8 cellular contexts compared by ENCODE assay signal in the genomic region with DNA sequence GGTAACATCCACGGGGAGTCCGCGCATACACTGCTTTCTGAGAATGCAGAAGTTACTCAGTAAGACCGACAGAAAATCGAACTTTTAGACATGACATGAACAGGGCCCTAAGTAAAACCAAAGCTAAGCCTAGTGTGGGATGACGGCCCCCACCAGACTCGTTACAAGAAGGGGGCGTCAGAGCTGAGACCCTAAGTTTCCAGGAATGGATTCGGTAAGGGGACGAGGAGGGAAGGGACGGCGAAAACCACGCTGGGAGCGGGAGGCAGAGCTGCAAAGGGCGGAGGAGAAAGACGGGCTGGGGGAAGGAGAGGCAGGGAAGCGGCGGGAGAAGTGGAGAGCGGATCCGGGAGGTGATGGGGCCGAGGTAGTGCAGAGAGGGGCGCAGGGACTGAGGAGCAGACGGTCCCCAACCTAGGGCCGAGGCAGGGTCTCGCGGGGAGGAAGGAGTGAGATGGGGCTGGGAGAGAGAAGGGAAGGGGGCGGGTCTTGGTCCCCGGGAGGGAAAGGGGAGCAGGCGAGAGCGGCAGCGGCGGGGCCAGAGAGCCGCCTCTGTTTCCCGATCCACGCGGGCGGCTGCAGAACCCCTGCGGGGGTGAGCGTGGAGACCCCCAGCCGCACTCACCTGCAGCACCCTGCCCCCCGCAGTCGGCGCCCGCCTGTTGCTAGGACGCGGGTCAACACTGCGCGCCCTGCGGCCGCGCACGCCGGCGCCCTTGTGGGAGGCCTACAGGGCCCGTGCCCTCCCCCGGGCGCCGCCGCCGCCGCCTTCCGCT. TPM values are rescaled to one million over a fixed set of nuclear protein-coding genes. Genes with fewer than 3 reads are reported as not detected.
DNase-seq lines count a peak whose midpoint lies in the region; ATAC-seq and TF ChIP-seq lines count a peak whose summit lies in the region.

No MANE protein-coding gene starts in this region.

- no peak overlapping the region for H3K27ac Mint-ChIP-seq in activated CD8-positive, alpha-beta T cell treated with anti-CD3 and anti-CD28 coated beads, Interleukin-2, amount 10 ng/mL, durations not matched to agents 7 days and 5 days
- no peak overlapping the region for H3K27ac Mint-ChIP-seq in natural killer cell

- no peaks in the 10 kb centered on the region for H3K4me1 ChIP-seq in aorta (ENCODE audit: control insufficient read depth in 1 of 2, insufficient read depth in 2 of 2, low read length in 2 of 2)

- CTCF ChIA-PET in activated CD8-positive, alpha-beta T cell treated with anti-CD3 and anti-CD28 coated beads, Interleukin-2, amount 10 ng/mL, durations not matched to agents 7 days and 5 days (lab: Charles Lee), result interaction anchor here (0.9 kb wide), 1 partner anchor 244 kb away, joined by 3 read pairs; no protein-coding TSS in a partner anchor

- intact Hi-C loops in natural killer cell (cut with micrococcal nuclease), result no loop called here
- intact Hi-C loops in aorta (cut with DNase I), result no loop called here

- H3K9me3 ChIP-seq in aorta (ENCODE audit: control insufficient read depth, low read length), result no peaks in the 10 kb centered on the region

- H3K4me1 Mint-ChIP-seq in activated CD8-positive, alpha-beta T cell treated with anti-CD3 and anti-CD28 coated beads, Interleukin-2, amount 10 ng/mL, durations not matched to agents 7 days and 5 days (ENCODE audit: low read depth), result peaks cover 15% of the 10 kb centered on the region
- H3K4me1 Mint-ChIP-seq in natural killer cell, result peaks cover 12 to 17% of the 10 kb centered on the region in 2 donors

- no peak overlapping the region for H3K27ac ChIP-seq in aorta (ENCODE audit: low read depth in 1 of 2, low read length in 2 of 2)

- peaks cover 41% of the 10 kb centered on the region for H3K27me3 Mint-ChIP-seq in activated CD8-positive, alpha-beta T cell treated with anti-CD3 and anti-CD28 coated beads, Interleukin-2, amount 10 ng/mL, durations not matched to agents 7 days and 5 days (ENCODE audit: low read depth)
- H3K27me3 Mint-ChIP-seq in natural killer cell (ENCODE audit: low read depth in 2 of 2), result peaks cover 39 to 59% of the 10 kb centered on the region in 2 donors

- TF ChIP-seq CTCF in fibroblast of pulmonary artery (IDR thresholded peaks at IDR 0.05; ENCODE audit: low read length, missing control alignments), result no peak
- no peak for TF ChIP-seq CTCF in natural killer cell (IDR thresholded peaks at IDR 0.05)

- POLR2A ChIA-PET in activated CD8-positive, alpha-beta T cell treated with anti-CD3 and anti-CD28 coated beads, Interleukin-2, amount 10 ng/mL, durations not matched to agents 7 days and 5 days (lab: Charles Lee), result no interaction called here

- H3K36me3 Mint-ChIP-seq in activated CD8-positive, alpha-beta T cell treated with anti-CD3 and anti-CD28 coated beads, Interleukin-2, amount 10 ng/mL, durations not matched to agents 7 days and 5 days (ENCODE audit: low read depth), result no peaks in the 10 kb centered on the region
- H3K36me3 Mint-ChIP-seq in natural killer cell, result no peaks in the 10 kb centered on the region

- 1% methylated on average over 58 to 62 of the region's 62 CpGs for WGBS in aorta, 2 donors

- peak overlapping the region; percentile 74 for H3K4me3 Mint-ChIP-seq in activated CD8-positive, alpha-beta T cell treated with anti-CD3 and anti-CD28 coated beads, Interleukin-2, amount 10 ng/mL, durations not matched to agents 7 days and 5 days
- H3K4me3 Mint-ChIP-seq in natural killer cell, result peak overlapping the region; percentile 79

- ATAC-seq in HG03159 (IDR thresholded peaks at IDR 0.05; ENCODE audit: unreplicated experiment), result peak; percentile 56
- ATAC-seq in activated CD8-positive, alpha-beta T cell treated with anti-CD3 and anti-CD28 coated beads, Interleukin-2, amount 10 ng/mL, durations not matched to agents 7 days and 5 days, result peak; percentile 91
- peak in 2 of 3 donors; percentile 46 to 78 for ATAC-seq in natural killer cell
- ATAC-seq in aorta (ENCODE audit: low FRiP score), result peak; percentile 78
- ATAC-seq in GM18498 (IDR thresholded peaks at IDR 0.05; ENCODE audit: unreplicated experiment), result no peak

- DNase-seq in Ammon's horn (ENCODE audit: low spot score) (peak; percentile 24), fibroblast of pulmonary artery (ENCODE audit: low read depth) (no peak), natural killer cell (no peak), aorta (peak; percentile 51 to 83), HUDEP-2 (lab: John Stamatoyannopoulos, UW; ENCODE audit: unreplicated experiment in 76 of 76) (no peak)
- DNase-seq in activated CD8-positive, alpha-beta T cell treated with anti-CD3 and anti-CD28 coated beads, Interleukin-2, amount 10 ng/mL, durations not matched to agents 7 days and 5 days, result peak; percentile 42

- H3K4me3 ChIP-seq in fibroblast of pulmonary artery (replicated peaks; ENCODE audit: low read depth, low read length) (peak overlapping the region; percentile 37), aorta (ENCODE audit: low read length in 2 of 2) (peak overlapping the region; percentile 55 to 76)

- H3K27me3 ChIP-seq in aorta (ENCODE audit: control insufficient read depth in 1 of 2, insufficient read depth in 2 of 2, low read length in 1 of 2), result no peaks in the 10 kb centered on the region

- H3K36me3 ChIP-seq in aorta (ENCODE audit: control insufficient read depth in 1 of 2, insufficient read depth in 2 of 2, low read length in 1 of 2), result no peaks in the 10 kb centered on the region

- H3K9me3 Mint-ChIP-seq in activated CD8-positive, alpha-beta T cell treated with anti-CD3 and anti-CD28 coated beads, Interleukin-2, amount 10 ng/mL, durations not matched to agents 7 days and 5 days (ENCODE audit: insufficient read depth), result no peaks in the 10 kb centered on the region
- no peaks in the 10 kb centered on the region for H3K9me3 Mint-ChIP-seq in natural killer cell

RNA-seq across cellular contexts. Expression of a gene that starts 0.5 kb away (rescaled TPM):
- not detected for total RNA-seq in activated CD8-positive, alpha-beta T cell treated with anti-CD3 and anti-CD28 coated beads, Interleukin-2, amount 10 ng/mL, durations not matched to agents 7 days and 5 days
- total RNA-seq in natural killer cell (not detected), aorta (1 to 10 TPM in 1 of 2 donors, under 1 TPM in 1; 0.71 to 1.3 TPM)
- under 1 TPM in 1 of 2 donors, not detected in 1; 0.64 TPM for polyA plus RNA-seq in aorta

Comparison
In these comparisons a context has a peak if more than half of its experiments do, and no peak if none do; other contexts are left out.
1. DNase-seq: peak in Ammon's horn (single experiment), activated CD8-positive, alpha-beta T cell treated with anti-CD3 and anti-CD28 coated beads, Interleukin-2, amount 10 ng/mL, durations not matched to agents 7 days and 5 days (single experiment) and aorta (2 of 2); none in fibroblast of pulmonary artery (single experiment), natural killer cell (single experiment) and HUDEP-2 (0 of 76).